ENCODE assay signal across 8 cellular contexts in the genomic region with DNA sequence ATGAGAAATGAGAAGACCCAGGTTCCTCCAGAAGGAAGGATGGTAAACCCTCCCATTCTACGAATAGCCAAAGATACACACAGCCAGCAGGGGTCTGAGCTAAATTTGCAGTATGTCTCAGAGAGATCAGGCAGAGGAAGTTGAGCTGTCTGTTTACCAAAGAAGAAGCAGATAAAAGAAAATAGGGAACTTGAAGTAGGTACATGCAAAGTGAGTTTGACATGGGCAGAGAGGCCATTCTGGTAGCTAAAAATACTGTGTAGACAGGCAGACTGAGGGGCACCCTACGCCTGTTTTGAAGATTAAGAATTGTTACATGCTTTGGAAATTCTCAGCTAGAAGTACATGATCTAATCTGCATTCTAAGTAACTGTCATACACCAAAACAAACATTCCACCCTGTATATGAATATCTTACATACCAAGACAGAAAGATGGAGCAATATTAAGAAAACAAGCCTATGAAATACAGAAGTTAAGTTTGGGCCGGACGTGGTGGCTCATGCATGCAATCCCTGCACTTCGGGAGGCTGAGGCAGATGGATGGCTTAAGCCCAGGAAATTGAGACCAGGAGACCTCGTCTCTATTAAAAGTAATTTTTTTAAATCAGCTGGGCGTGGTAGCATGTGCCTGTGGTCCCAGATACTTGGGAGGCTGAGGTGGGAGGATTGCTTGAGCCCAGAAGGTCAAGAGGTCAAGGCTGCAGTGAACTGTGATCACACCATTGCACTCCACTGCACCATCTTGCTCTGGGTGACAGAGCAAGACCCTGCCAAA.
A peak's percentile ranks its signal among the peaks of the same experiment; 100 is the strongest.
DNase-seq lines count a peak whose midpoint lies in the region; ATAC-seq and TF ChIP-seq lines count a peak whose summit lies in the region.

No MANE protein-coding gene starts in this region.

- no peak overlapping the region for H3K4me3 ChIP-seq in Jurkat, Clone E6-1 (ENCODE audit: low read length)
- H3K4me3 ChIP-seq in adipocyte (ENCODE audit: low read length) = no peak overlapping the region
- peak overlapping the region; percentile 47 to 53 for H3K4me3 ChIP-seq in neutrophil (ENCODE audit: low read depth in 1 of 2, low read length in 1 of 2)
- H3K4me3 ChIP-seq in Caco-2 (ENCODE audit: low read depth, low read length) = no peak overlapping the region

- H3K9me3 Mint-ChIP-seq in Caco-2 (ENCODE audit: unreplicated experiment) = no peaks in the 10 kb centered on the region
- H3K9me3 Mint-ChIP-seq in MCF 10A (ENCODE audit: unreplicated experiment) = no peaks in the 10 kb centered on the region

- no TSS peak for BruUV-seq in Caco-2 (replicated peaks; lab: Mats Ljungman, UMichigan)
- BruUV-seq in MCF 10A (replicated peaks; lab: Mats Ljungman, UMichigan) = no TSS peak

- H3K9me3 ChIP-seq in adipocyte (ENCODE audit: control insufficient read depth, low read length) (peaks cover 4% of the 10 kb centered on the region), neutrophil (no peaks in the 10 kb centered on the region), Caco-2 (no peaks in the 10 kb centered on the region)

- peaks cover 3% of the 10 kb centered on the region for H3K27me3 Mint-ChIP-seq in Caco-2 (ENCODE audit: insufficient read depth, unreplicated experiment)
- no peaks in the 10 kb centered on the region for H3K27me3 Mint-ChIP-seq in MCF 10A (ENCODE audit: insufficient read depth, unreplicated experiment)

- H3K9ac ChIP-seq in adipocyte (ENCODE audit: low read length) = no peak overlapping the region

- intact Hi-C loops in Caco-2 (cut with micrococcal nuclease; ENCODE audit: unreplicated experiment) = no loop called here
- intact Hi-C loops in MCF 10A (cut with micrococcal nuclease) = no loop called here

- H3K36me3 ChIP-seq in adipocyte (ENCODE audit: control insufficient read depth, insufficient read depth, low read length, severe bottlenecking) = no peaks in the 10 kb centered on the region
- no peaks in the 10 kb centered on the region for H3K36me3 ChIP-seq in neutrophil
- no peaks in the 10 kb centered on the region for H3K36me3 ChIP-seq in Caco-2 (ENCODE audit: control insufficient read depth, insufficient read depth, low read length)

- H3K36me3 Mint-ChIP-seq in Caco-2 (ENCODE audit: insufficient read depth, unreplicated experiment) (no peaks in the 10 kb centered on the region), MCF 10A (ENCODE audit: insufficient read depth, unreplicated experiment) (no peaks in the 10 kb centered on the region)

- ATAC-seq in GM21526 (IDR thresholded peaks at IDR 0.05; ENCODE audit: low FRiP score, unreplicated experiment) = peak; percentile 79

- peak; percentile 44 for DNase-seq in Jurkat, Clone E6-1 (ENCODE audit: low read depth, low spot score)
- peak; percentile 93 for DNase-seq in adipocyte (ENCODE audit: low read depth)
- DNase-seq in Caco-2 = no peak
- DNase-seq in NCI-H2107 (lab: John Stamatoyannopoulos, UW) = no peak
- no peak for DNase-seq in MCF 10A (ENCODE audit: unreplicated experiment)

- H3K27ac Mint-ChIP-seq in Caco-2 (ENCODE audit: unreplicated experiment) (no peak overlapping the region), MCF 10A (ENCODE audit: low read depth, unreplicated experiment) (no peak overlapping the region)

- CTCF ChIA-PET in Caco-2 (lab: Charles Lee) = no interaction called here
- CTCF ChIA-PET in MCF 10A (lab: Yijun Ruan, JAX) = interaction anchor here (1.0 to 1.6 kb wide), 3 partner anchors 10 to 40 kb away, joined by 3 to 5 read pairs (median 3); no protein-coding TSS in a partner anchor

- H3K4me3 Mint-ChIP-seq in Caco-2 (ENCODE audit: unreplicated experiment) = no peak overlapping the region
- H3K4me3 Mint-ChIP-seq in MCF 10A (ENCODE audit: unreplicated experiment) = no peak overlapping the region

- TF ChIP-seq CTCF in GM12872 (IDR thresholded peaks at IDR 0.05; ENCODE audit: insufficient read depth, low read depth, low read length) (peak; percentile 45), neutrophil (IDR thresholded peaks at IDR 0.05) (peak; percentile 39), Caco-2 (IDR thresholded peaks at IDR 0.05; ENCODE audit: insufficient read depth in 1 of 2, low read depth in 1 of 2, low read length in 1 of 2, severe bottlenecking in 1 of 2, unreplicated experiment in 1 of 2) (no peak), MCF 10A (IDR thresholded peaks at IDR 0.05; ENCODE audit: unreplicated experiment) (no peak)

- peak overlapping the region; percentile 88 for H3K27ac ChIP-seq in neutrophil

- H3K4me1 Mint-ChIP-seq in Caco-2 (ENCODE audit: low read depth, unreplicated experiment) = peaks cover 11% of the 10 kb centered on the region
- no peaks in the 10 kb centered on the region for H3K4me1 Mint-ChIP-seq in MCF 10A (ENCODE audit: insufficient read depth, unreplicated experiment)

- H3K4me1 ChIP-seq in adipocyte (ENCODE audit: control insufficient read depth, insufficient read depth, low read length) (no peaks in the 10 kb centered on the region), neutrophil (ENCODE audit: control insufficient read depth in 1 of 2, insufficient read depth in 1 of 2, low read depth in 1 of 2, low read length in 1 of 2) (peaks cover 44 to 57% of the 10 kb centered on the region in 2 experiments), Caco-2 (peaks cover 6% of the 10 kb centered on the region)

- no peaks in the 10 kb centered on the region for H3K27me3 ChIP-seq in adipocyte (replicated peaks; ENCODE audit: control insufficient read depth, insufficient read depth, low read length)
- no peaks in the 10 kb centered on the region for H3K27me3 ChIP-seq in neutrophil
- H3K27me3 ChIP-seq in Caco-2 (replicated peaks; ENCODE audit: control insufficient read depth, insufficient read depth, low read length) = no peaks in the 10 kb centered on the region

- POLR2A ChIA-PET in Caco-2 (lab: Charles Lee) = no interaction called here
- POLR2A ChIA-PET in MCF 10A (lab: Yijun Ruan, JAX) = interaction anchor here (0.6 to 1.0 kb wide), 2 partner anchors 10 to 14 kb away, joined by 3 to 4 read pairs; no protein-coding TSS in a partner anchor

Comparison
In these comparisons a context has a peak if more than half of its experiments do, and no peak if none do; other contexts are left out.
1. CTCF ChIP-seq: peak in GM12872 (single experiment) and neutrophil (single experiment); none in Caco-2 (0 of 2) and MCF 10A (single experiment).
2. DNase-seq: peak in Jurkat, Clone E6-1 (single experiment) and adipocyte (single experiment); none in Caco-2 (0 of 2), NCI-H2107 (single experiment) and MCF 10A (single experiment).
3. H3K4me3 ChIP-seq: peak in neutrophil (2 of 2); none in Jurkat, Clone E6-1 (single experiment), adipocyte (single experiment) and Caco-2 (single experiment).